1 cellular context compared by ENCODE assay signal in the genomic region with DNA sequence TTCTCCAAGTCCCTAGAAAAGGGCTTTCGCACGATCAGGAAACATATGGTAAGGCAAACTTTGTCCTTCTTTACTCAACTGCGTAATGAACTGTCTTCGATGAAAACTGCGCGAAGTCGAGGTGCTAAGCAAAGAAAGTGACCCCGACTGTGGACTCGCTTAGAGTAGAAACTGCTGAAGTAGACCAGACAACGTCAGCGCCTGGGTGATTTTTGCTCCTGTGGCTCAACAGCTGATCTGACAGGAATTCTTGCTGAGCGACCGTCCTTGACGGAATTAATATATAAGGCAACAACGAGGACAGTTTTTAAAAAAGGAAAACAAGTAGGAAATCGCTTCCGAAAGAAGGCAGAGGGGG.
TF ChIP-seq lines count a peak whose summit lies in the region.

No MANE protein-coding gene starts in this region.

TF ChIP-seq in HepG2, 621 proteins besides CTCF, POLR2A, EP300 and RAD21 (continued from another document):
- TF ChIP-seq, protein P1, sequence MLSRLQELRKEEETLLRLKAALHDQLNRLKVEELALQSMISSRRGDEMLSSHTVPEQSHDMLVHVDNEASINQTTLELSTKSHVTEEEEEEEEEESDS (CRISPR knock-in tag; IDR thresholded peaks at IDR 0.05; ENCODE audit: borderline replicate concordance) = no peak
